ENCODE assay signal across 8 cellular contexts in genomic region chr1:45011837-45012638, GRCh38.
DNase-seq lines count a peak whose midpoint lies in the region; ATAC-seq and TF ChIP-seq lines count a peak whose summit lies in the region.

TSS of gene UROD (plus strand) at chr1:45012254. CDS start at chr1:45012266, 12 bp downstream.

- DNase-seq in AG09319 (ENCODE audit: extremely low read depth, low read depth), result peak; percentile 91
- DNase-seq in NCI-H510A treated with DMSO at 0.1 percent for 48 hours (lab: John Stamatoyannopoulos, UW), result peak; percentile 96
- peak; percentile 86 to 87 for DNase-seq in activated CD4-positive, alpha-beta T cell treated with anti-CD3 and anti-CD28 coated beads for 4 hours
- peak; percentile 97 for DNase-seq in kidney tubule cell (ENCODE audit: low spot score)
- peak; percentile 57 to 93 (median 73) for DNase-seq in stimulated activated CD4-positive, alpha-beta T cell treated with anti-CD3 and anti-CD28 coated beads, Interleukin-1b, Interleukin-23, amount 100 ng/mL, for 24 hours (ENCODE audit: low read depth in 4 of 4, low spot score in 1 of 4)

- H3K27ac ChIP-seq in cingulate gyrus (ENCODE audit: low read depth, low read length), result peak within 1 kb of the TSS; percentile 93

- ATAC-seq in GM19035 (IDR thresholded peaks at IDR 0.05; ENCODE audit: unreplicated experiment) (peak; percentile 72), HG03439 (IDR thresholded peaks at IDR 0.05; ENCODE audit: unreplicated experiment) (peak; percentile 63)

- TF ChIP-seq CTCF in AG09319 (IDR thresholded peaks at IDR 0.05; ENCODE audit: low read depth, low read length), result no peak

Comparison
In these comparisons a context has a peak if more than half of its experiments do, and no peak if none do; other contexts are left out.
1. Peak in every context shown above with its lines: DNase-seq, ATAC-seq and H3K27ac ChIP-seq.